In the genomic region with DNA sequence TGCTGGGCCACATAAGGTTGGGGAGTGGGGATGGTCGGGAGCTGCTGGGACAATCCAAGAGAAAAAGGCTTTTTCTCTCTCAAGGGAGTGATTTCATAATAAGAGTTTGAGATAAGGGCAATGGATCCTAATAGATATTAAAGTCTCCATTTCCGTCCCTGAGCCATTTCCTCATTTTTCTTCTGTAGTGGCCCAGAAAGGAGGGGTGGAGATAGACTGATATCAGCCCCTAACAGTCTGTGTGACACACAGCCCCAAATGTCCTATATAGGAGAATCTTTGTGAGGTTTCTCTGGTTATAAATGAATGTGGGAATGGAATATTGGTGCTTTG, we compare ENCODE assay signal across 21 cellular contexts. TPM values are rescaled to one million over a fixed set of nuclear protein-coding genes. Genes with fewer than 3 reads are reported as not detected.
DNase-seq lines count a peak whose midpoint lies in the region; ATAC-seq, FAIRE-seq and TF ChIP-seq lines count a peak whose summit lies in the region.
"Had no signal": no experiment of that assay in that cellular context is flagged by ENCODE, and none has a peak within 500 bp of the region (broad histone marks: within the 10 kb centered on the region; RNA-seq: fewer than 3 reads in every experiment).

No MANE protein-coding gene starts in this region.

- H2AFZ ChIP-seq in OCI-LY7 (ENCODE audit: low read length): no peak overlapping the region

- no peak for FAIRE-seq in small intestine (lab: Jason Lieb, UNC)
- FAIRE-seq: A549, RCC 7860 had no signal

- DNase-seq in activated CD4-positive, alpha-beta T cell treated with anti-CD3 and anti-CD28 coated beads, Interleukin-2, amount 10 ng/mL, durations not matched to agents 7 days and 5 days: no peak
- no peak for DNase-seq in activated CD4-positive, alpha-beta T cell treated with anti-CD3 and anti-CD28 coated beads for 48 hours
- no peak for DNase-seq in OCI-LY7 (ENCODE audit: low spot score)
- no peak for DNase-seq in activated naive CD8-positive, alpha-beta T cell treated with anti-CD3 and anti-CD28 coated beads, Interleukin-2, amount 10 ng/mL, durations not matched to agents 7 days and 5 days
- DNase-seq in small intestine: no peak
- no peak for DNase-seq in mucosa of descending colon
- DNase-seq in tibial artery: no peak
- DNase-seq: activated effector memory CD4-positive, alpha-beta T cell treated with Interleukin-2 at 50 U/mL for 16 hours; COR-L47; foreskin fibroblast; GF-D8; HFFc6; NCI-H1694 treated with DMSO at 0.1 percent for 48 hours; NCI-H446 treated with DMSO at 0.1 percent for 48 hours; nephron progenitor cell; testis had no signal

- no peaks in the 10 kb centered on the region for H3K27me3 Mint-ChIP-seq in activated CD4-positive, alpha-beta T cell treated with anti-CD3 and anti-CD28 coated beads, Interleukin-2, amount 10 ng/mL, durations not matched to agents 7 days and 5 days
- no peaks in the 10 kb centered on the region for H3K27me3 Mint-ChIP-seq in activated naive CD8-positive, alpha-beta T cell treated with anti-CD3 and anti-CD28 coated beads, Interleukin-2, amount 10 ng/mL, durations not matched to agents 7 days and 5 days

- no peaks in the 10 kb centered on the region for H3K9me3 ChIP-seq in OCI-LY7 (ENCODE audit: low read length)
- no peaks in the 10 kb centered on the region for H3K9me3 ChIP-seq in small intestine (ENCODE audit: control insufficient read depth, low read depth)
- no peaks in the 10 kb centered on the region for H3K9me3 ChIP-seq in mucosa of descending colon
- H3K9me3 ChIP-seq in tibial artery: no peaks in the 10 kb centered on the region
- H3K9me3 ChIP-seq: A549, testis had no signal

- peaks cover 50% of the 10 kb centered on the region for H3K36me3 Mint-ChIP-seq in activated CD4-positive, alpha-beta T cell treated with anti-CD3 and anti-CD28 coated beads, Interleukin-2, amount 10 ng/mL, durations not matched to agents 7 days and 5 days (ENCODE audit: low read depth)
- H3K36me3 Mint-ChIP-seq in activated naive CD8-positive, alpha-beta T cell treated with anti-CD3 and anti-CD28 coated beads, Interleukin-2, amount 10 ng/mL, durations not matched to agents 7 days and 5 days: peaks cover 34% of the 10 kb centered on the region

- H3K36me3 ChIP-seq in OCI-LY7 (ENCODE audit: insufficient read depth, low read length) (peaks cover 46% of the 10 kb centered on the region), small intestine (ENCODE audit: control insufficient read depth in 2 of 2, insufficient read depth in 2 of 2, low read length in 2 of 2) (no peaks in the 10 kb centered on the region), mucosa of descending colon (ENCODE audit: low read depth) (no peaks in the 10 kb centered on the region), tibial artery (no peaks in the 10 kb centered on the region)

- intact Hi-C loops in OCI-LY7 (cut with micrococcal nuclease; ENCODE audit: unreplicated experiment): loop anchor here (5.0 to 10.0 kb wide), 2 partner anchors 279 to 481 kb away; partner anchors contain the start of gene CASP2
- intact Hi-C loops in mucosa of descending colon (cut with DNase I, micrococcal nuclease): no loop called here
- intact Hi-C loops in tibial artery (cut with DNase I; ENCODE audit: low total_unique reads): no loop called here

- no peaks in the 10 kb centered on the region for H3K9me2 ChIP-seq in OCI-LY7 (ENCODE audit: insufficient read depth, low read length)

- H3K27ac ChIP-seq in OCI-LY7 (ENCODE audit: low read depth, low read length, poor library complexity, severe bottlenecking) (peak overlapping the region; percentile 100), small intestine (ENCODE audit: low read depth in 1 of 2, low read length in 1 of 2) (peak overlapping the region; percentile 38 to 49), tibial artery (no peak overlapping the region)
- H3K27ac ChIP-seq: A549, testis had no signal

- H3K4me1 Mint-ChIP-seq in activated CD4-positive, alpha-beta T cell treated with anti-CD3 and anti-CD28 coated beads, Interleukin-2, amount 10 ng/mL, durations not matched to agents 7 days and 5 days: peaks cover 94% of the 10 kb centered on the region
- H3K4me1 Mint-ChIP-seq in activated naive CD8-positive, alpha-beta T cell treated with anti-CD3 and anti-CD28 coated beads, Interleukin-2, amount 10 ng/mL, durations not matched to agents 7 days and 5 days: peaks cover 88% of the 10 kb centered on the region
- H3K4me1 Mint-ChIP-seq: nephron progenitor cell had no signal

- H3K4me3 Mint-ChIP-seq in activated CD4-positive, alpha-beta T cell treated with anti-CD3 and anti-CD28 coated beads, Interleukin-2, amount 10 ng/mL, durations not matched to agents 7 days and 5 days: no peak overlapping the region
- peak overlapping the region; percentile 94 for H3K4me3 Mint-ChIP-seq in activated naive CD8-positive, alpha-beta T cell treated with anti-CD3 and anti-CD28 coated beads, Interleukin-2, amount 10 ng/mL, durations not matched to agents 7 days and 5 days
- H3K4me3 Mint-ChIP-seq: HFFc6, nephron progenitor cell had no signal

- peak overlapping the region; percentile 89 for H3K4me2 ChIP-seq in OCI-LY7 (ENCODE audit: low read length)
- H3K4me2 ChIP-seq: A549 had no signal

- H3K9me3 Mint-ChIP-seq in activated CD4-positive, alpha-beta T cell treated with anti-CD3 and anti-CD28 coated beads, Interleukin-2, amount 10 ng/mL, durations not matched to agents 7 days and 5 days: no peaks in the 10 kb centered on the region
- H3K9me3 Mint-ChIP-seq in activated naive CD8-positive, alpha-beta T cell treated with anti-CD3 and anti-CD28 coated beads, Interleukin-2, amount 10 ng/mL, durations not matched to agents 7 days and 5 days: no peaks in the 10 kb centered on the region
- H3K9me3 Mint-ChIP-seq: HFFc6, nephron progenitor cell had no signal

- TF ChIP-seq CTCF in OCI-LY7 (conservative IDR thresholded peaks at IDR 0.05; ENCODE audit: low read length): no peak
- no peak for TF ChIP-seq CTCF in mucosa of descending colon (IDR thresholded peaks at IDR 0.05)
- TF ChIP-seq CTCF in tibial artery (IDR thresholded peaks at IDR 0.05): no peak

- BruUV-seq in OCI-LY7 (replicated peaks; lab: Mats Ljungman, UMichigan): no TSS peak

- H4K20me1 ChIP-seq in OCI-LY7 (ENCODE audit: insufficient read depth, low read length): no peaks in the 10 kb centered on the region

- peak overlapping the region; percentile 100 for H3K27ac Mint-ChIP-seq in activated CD4-positive, alpha-beta T cell treated with anti-CD3 and anti-CD28 coated beads, Interleukin-2, amount 10 ng/mL, durations not matched to agents 7 days and 5 days
- H3K27ac Mint-ChIP-seq in activated naive CD8-positive, alpha-beta T cell treated with anti-CD3 and anti-CD28 coated beads, Interleukin-2, amount 10 ng/mL, durations not matched to agents 7 days and 5 days: peak overlapping the region; percentile 99
- H3K27ac Mint-ChIP-seq: HFFc6, nephron progenitor cell had no signal

- H3K4me3 ChIP-seq in OCI-LY7 (ENCODE audit: low read depth, low read length, poor library complexity, severe bottlenecking) (no peak overlapping the region), small intestine (ENCODE audit: low read depth in 1 of 2, low read length in 2 of 2) (no peak overlapping the region), mucosa of descending colon (no peak overlapping the region), tibial artery (no peak overlapping the region)
- H3K4me3 ChIP-seq: A549, testis had no signal

- POLR2A ChIA-PET in activated CD4-positive, alpha-beta T cell treated with anti-CD3 and anti-CD28 coated beads, Interleukin-2, amount 10 ng/mL, durations not matched to agents 7 days and 5 days (lab: Charles Lee): interaction anchor here (1.0 kb wide), 1 partner anchor 30 kb away, joined by 5 read pairs; no protein-coding TSS in a partner anchor
- POLR2A ChIA-PET in OCI-LY7 (lab: Charles Lee): interaction anchor here (0.7 to 15.5 kb wide), 2 partner anchors 15 to 139 kb away, joined by 3 to 666 read pairs; no protein-coding TSS in a partner anchor
- POLR2A ChIA-PET in activated naive CD8-positive, alpha-beta T cell treated with anti-CD3 and anti-CD28 coated beads, Interleukin-2, amount 10 ng/mL, durations not matched to agents 7 days and 5 days (lab: Charles Lee): interaction anchor here (2.1 to 15.1 kb wide), 2 partner anchors 14 to 93 kb away, joined by 7 to 1271 read pairs; no protein-coding TSS in a partner anchor

- 35 to 45% (median 35%) methylated on average over 2 of the region's 2 CpGs for WGBS in small intestine, 3 donors

- no peaks in the 10 kb centered on the region for H3K27me3 ChIP-seq in small intestine (ENCODE audit: control insufficient read depth in 2 of 2, insufficient read depth in 2 of 2, low read length in 2 of 2)
- H3K27me3 ChIP-seq in tibial artery: peaks cover 0 to 30% of the 10 kb centered on the region in 2 donors
- H3K27me3 ChIP-seq: testis had no signal

- H3K79me2 ChIP-seq in OCI-LY7 (ENCODE audit: insufficient read depth, low read depth, low read length): no peaks in the 10 kb centered on the region

- H3K4me1 ChIP-seq in OCI-LY7 (ENCODE audit: insufficient read depth, low read length, poor library complexity, severe bottlenecking) (peaks cover 86% of the 10 kb centered on the region), small intestine (ENCODE audit: control insufficient read depth in 2 of 2, insufficient read depth in 1 of 2, low read depth in 1 of 2, low read length in 1 of 2) (no peaks in the 10 kb centered on the region), mucosa of descending colon (ENCODE audit: low read depth) (no peaks in the 10 kb centered on the region), tibial artery (no peaks in the 10 kb centered on the region)
- H3K4me1 ChIP-seq: A549, testis had no signal

- CTCF ChIA-PET in activated CD4-positive, alpha-beta T cell treated with anti-CD3 and anti-CD28 coated beads, Interleukin-2, amount 10 ng/mL, durations not matched to agents 7 days and 5 days (lab: Charles Lee): interaction anchor here (9.1 to 12.5 kb wide), 2 partner anchors 7 to 18 kb away, joined by 104 to 176 read pairs; no protein-coding TSS in a partner anchor
- CTCF ChIA-PET in OCI-LY7 (lab: Charles Lee; ENCODE audit: unreplicated experiment): interaction anchor here (4.8 to 6.0 kb wide), 2 partner anchors 8 to 13 kb away, joined by 24 to 90 read pairs; no protein-coding TSS in a partner anchor

- ATAC-seq in activated naive CD8-positive, alpha-beta T cell treated with anti-CD3 and anti-CD28 coated beads, Interleukin-2, amount 10 ng/mL, durations not matched to agents 7 days and 5 days (ENCODE audit: low read depth): no peak
- ATAC-seq in mucosa of descending colon (no peak), GM21723 (IDR thresholded peaks at IDR 0.05; ENCODE audit: unreplicated experiment) (no peak)
- ATAC-seq: A549; activated CD4-positive, CD25-positive, alpha-beta regulatory T cell treated with anti-CD3 and anti-CD28 coated beads, Interleukin-2, amount 50 U/mL, for 24 hours had no signal

RNA-seq across cellular contexts. Expression of gene PRSS2, which starts 35.2 kb away (rescaled TPM):
- total RNA-seq in activated CD4-positive, alpha-beta T cell treated with anti-CD3 and anti-CD28 coated beads, Interleukin-2, amount 10 ng/mL, durations not matched to agents 7 days and 5 days: not detected
- 0.23 and 0.60 TPM in 2 replicates for total RNA-seq in OCI-LY7 (2014; rRNA removed; shearing (Covaris generic))
- 1.1 TPM in 2 replicates for total RNA-seq in OCI-LY7 (2022)
- total RNA-seq in activated naive CD8-positive, alpha-beta T cell treated with anti-CD3 and anti-CD28 coated beads, Interleukin-2, amount 10 ng/mL, durations not matched to agents 7 days and 5 days: not detected
- polyA plus RNA-seq in small intestine: 100 to 1,000 TPM in 2 of 3 donors, 10 to 100 TPM in 1; 91.5 to 814 (median 154) TPM
- not detected for total RNA-seq in mucosa of descending colon
- total RNA-seq: HFFc6, LHCN-M2, testis had no signal
- polyA plus RNA-seq: A549 had no signal

RNA-seq across cellular contexts. Expression of gene EPHB6, which starts 48.9 kb away (rescaled TPM):
- total RNA-seq in activated CD4-positive, alpha-beta T cell treated with anti-CD3 and anti-CD28 coated beads, Interleukin-2, amount 10 ng/mL, durations not matched to agents 7 days and 5 days: 10 to 100 TPM; 28.6 to 29.1 TPM
- total RNA-seq in OCI-LY7 (2014; rRNA removed; shearing (Covaris generic)): 0.15 and 0.41 TPM in 2 replicates
- total RNA-seq in OCI-LY7 (2022) (0.33 and 0.57 TPM in 2 replicates), mucosa of descending colon (1 to 10 TPM; 1.2 to 8.7 (median 2.6) TPM)
- 10 to 100 TPM; 20.1 to 25.2 TPM for total RNA-seq in activated naive CD8-positive, alpha-beta T cell treated with anti-CD3 and anti-CD28 coated beads, Interleukin-2, amount 10 ng/mL, durations not matched to agents 7 days and 5 days
- 10 to 100 TPM in 2 of 3 donors, 1 to 10 TPM in 1; 6.5 to 26.2 (median 17.0) TPM for polyA plus RNA-seq in small intestine

RNA-seq across cellular contexts. Expression of gene PRSS1, which starts 56.7 kb away (rescaled TPM):
- total RNA-seq in activated CD4-positive, alpha-beta T cell treated with anti-CD3 and anti-CD28 coated beads, Interleukin-2, amount 10 ng/mL, durations not matched to agents 7 days and 5 days: not detected
- not detected in 2 replicates for total RNA-seq in OCI-LY7 (2014; rRNA removed; shearing (Covaris generic))
- total RNA-seq in OCI-LY7 (2022) (not detected in 2 replicates), mucosa of descending colon (not detected)
- total RNA-seq in activated naive CD8-positive, alpha-beta T cell treated with anti-CD3 and anti-CD28 coated beads, Interleukin-2, amount 10 ng/mL, durations not matched to agents 7 days and 5 days: not detected
- 10 to 100 TPM; 12.6 to 28.2 (median 17.3) TPM for polyA plus RNA-seq in small intestine
- total RNA-seq: HFFc6, LHCN-M2, testis had no signal
- polyA plus RNA-seq: A549 had no signal

Comparison
In these comparisons a context has a peak if more than half of its experiments do, and no peak if none do; other contexts are left out.
1. H3K27ac ChIP-seq: peak in OCI-LY7 (single experiment) and small intestine (2 of 2); none in tibial artery (0 of 2).